14 cellular contexts compared by ENCODE assay signal in the genomic region with DNA sequence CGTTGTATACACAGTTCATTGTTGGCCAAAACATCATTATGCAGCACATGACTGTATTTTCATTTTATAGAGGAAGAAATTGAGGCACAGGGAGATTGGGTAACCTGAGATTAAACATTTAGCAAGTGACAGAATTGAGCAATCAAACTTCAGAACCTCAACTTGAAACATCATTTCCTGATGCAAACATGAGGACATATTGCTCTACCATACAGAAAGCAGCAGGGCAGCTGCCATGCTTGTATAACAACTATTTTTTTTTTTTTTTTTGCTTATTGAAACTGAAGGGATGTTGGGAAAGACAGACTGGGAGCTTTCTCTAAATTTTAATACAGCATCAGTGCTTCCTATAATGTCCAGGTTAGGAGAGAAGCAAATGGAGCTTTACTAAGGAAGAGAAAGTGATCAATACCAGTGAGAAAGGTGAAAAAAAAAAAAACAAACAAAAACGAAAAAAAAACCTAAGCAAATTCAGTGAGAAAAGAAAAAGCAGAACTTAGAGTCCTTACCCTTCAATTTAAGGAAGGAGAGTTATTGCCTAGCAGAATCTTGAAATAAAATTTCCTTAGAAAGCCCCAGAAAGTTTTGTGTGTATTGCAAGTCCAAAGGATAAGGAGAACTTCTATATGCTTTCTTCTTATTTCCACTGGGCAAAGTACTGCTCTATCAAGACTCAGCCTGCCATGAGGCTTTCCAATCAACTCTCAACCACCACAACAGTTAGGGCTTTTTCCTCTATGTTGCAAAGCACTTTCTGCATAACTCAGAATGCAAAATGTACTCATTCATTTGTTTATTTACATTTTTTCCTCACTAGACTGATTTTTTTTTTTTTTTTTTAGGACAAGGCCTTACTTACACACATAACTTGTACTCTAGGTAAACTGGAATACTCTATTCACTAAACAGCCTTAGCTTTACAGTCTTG. TPM values are rescaled to one million over a fixed set of nuclear protein-coding genes. Genes with fewer than 3 reads are reported as not detected.
DNase-seq lines count a peak whose midpoint lies in the region; ATAC-seq, FAIRE-seq and TF ChIP-seq lines count a peak whose summit lies in the region.
"Had no signal": no experiment of that assay in that cellular context is flagged by ENCODE, and none has a peak within 500 bp of the region (broad histone marks: within the 10 kb centered on the region; RNA-seq: fewer than 3 reads in every experiment).

No MANE protein-coding gene starts in this region.

- peaks cover 2 to 7% of the 10 kb centered on the region in 2 donors for H3K9me3 ChIP-seq in kidney (ENCODE audit: control insufficient read depth in 1 of 2, low read length in 2 of 2)

- DNase-seq in NCI-H2171 treated with DMSO at 0.1 percent for 48 hours (lab: John Stamatoyannopoulos, UW): peak; percentile 22
- DNase-seq in NCI-H2171 (lab: John Stamatoyannopoulos, UW): no peak
- peak; percentile 76 to 88 for DNase-seq in HL-60 (ENCODE audit: low read depth in 1 of 2, low spot score in 1 of 2)
- no peak for DNase-seq in activated CD8-positive, alpha-beta T cell treated with anti-CD3 and anti-CD28 coated beads for 36 hours
- DNase-seq in natural killer cell treated with Interleukin-12 subunit alpha and Interleukin-12 subunit beta and Interleukin-15 and Interleukin-18, amount 100 ng/mL, for 72 hours (ENCODE audit: low spot score): no peak
- no peak for DNase-seq in anterior cingulate cortex (lab: John Stamatoyannopoulos, UW)
- DNase-seq in kidney: no peak
- DNase-seq in NCI-H748 (lab: John Stamatoyannopoulos, UW; ENCODE audit: unreplicated experiment): no peak
- DNase-seq: activated CD8-positive, alpha-beta memory T cell treated with anti-CD3 and anti-CD28 coated beads, Interleukin-2, amount 50 U/mL, for 48 hours; Karpas-422; NCI-H446 treated with DMSO at 0.1 percent for 48 hours; occipital lobe had no signal

- H3K9ac ChIP-seq in kidney (ENCODE audit: low read length in 2 of 2): no peak overlapping the region

- TF ChIP-seq CTCF in HL-60 (IDR thresholded peaks at IDR 0.05; ENCODE audit: insufficient read depth, low read length) (no peak), kidney (IDR thresholded peaks at IDR 0.05; ENCODE audit: borderline replicate concordance, extremely low read depth, insufficient read depth) (no peak)
- TF ChIP-seq CTCF in activated CD8-positive, alpha-beta T cell treated with anti-CD3 and anti-CD28 coated beads for 36 hours (IDR thresholded peaks at IDR 0.05): no peak

- CTCF ChIA-PET in activated CD8-positive, alpha-beta T cell treated with anti-CD3 and anti-CD28 coated beads for 36 hours (lab: Charles Lee): interaction anchor here (1.4 kb wide), 1 partner anchor 10 kb away, joined by 3 read pairs; no protein-coding TSS in a partner anchor

- peaks cover 11% of the 10 kb centered on the region for H3K9me3 Mint-ChIP-seq in activated CD8-positive, alpha-beta T cell treated with anti-CD3 and anti-CD28 coated beads for 36 hours
- peaks cover 1% of the 10 kb centered on the region for H3K9me3 Mint-ChIP-seq in natural killer cell treated with Interleukin-12 subunit alpha and Interleukin-12 subunit beta and Interleukin-15 and Interleukin-18, amount 100 ng/mL, for 72 hours

- no peak overlapping the region for H3K4me3 ChIP-seq in HL-60 (replicated peaks; ENCODE audit: insufficient read depth, low read length)
- H3K4me3 ChIP-seq in kidney (ENCODE audit: low read length in 2 of 2): no peak overlapping the region
- H3K4me3 ChIP-seq: SK-N-MC had no signal

- H3K4me3 Mint-ChIP-seq in activated CD8-positive, alpha-beta T cell treated with anti-CD3 and anti-CD28 coated beads for 36 hours: peak overlapping the region; percentile 34
- peak overlapping the region; percentile 63 for H3K4me3 Mint-ChIP-seq in natural killer cell treated with Interleukin-12 subunit alpha and Interleukin-12 subunit beta and Interleukin-15 and Interleukin-18, amount 100 ng/mL, for 72 hours

- no peak for FAIRE-seq in kidney (lab: Jason Lieb, UNC)
- FAIRE-seq: keratinocyte had no signal

- H3K27me3 ChIP-seq in HL-60 (ENCODE audit: insufficient read depth, poor library complexity, severe bottlenecking): no peaks in the 10 kb centered on the region

- intact Hi-C loops in activated CD8-positive, alpha-beta T cell treated with anti-CD3 and anti-CD28 coated beads for 36 hours (cut with micrococcal nuclease): no loop called here
- intact Hi-C loops in kidney (cut with DNase I): no loop called here

- ATAC-seq in activated CD8-positive, alpha-beta T cell treated with anti-CD3 and anti-CD28 coated beads for 36 hours: peak; percentile 18
- peak; percentile 76 to 88 for ATAC-seq in natural killer cell treated with Interleukin-12 subunit alpha and Interleukin-12 subunit beta and Interleukin-15 and Interleukin-18, amount 100 ng/mL, for 72 hours

- H3K4me1 Mint-ChIP-seq in activated CD8-positive, alpha-beta T cell treated with anti-CD3 and anti-CD28 coated beads for 36 hours (ENCODE audit: low read depth): peaks cover 58% of the 10 kb centered on the region
- peaks cover 31 to 34% of the 10 kb centered on the region in 2 donors for H3K4me1 Mint-ChIP-seq in natural killer cell treated with Interleukin-12 subunit alpha and Interleukin-12 subunit beta and Interleukin-15 and Interleukin-18, amount 100 ng/mL, for 72 hours (ENCODE audit: low read depth in 2 of 2)

- POLR2A ChIA-PET in activated CD8-positive, alpha-beta T cell treated with anti-CD3 and anti-CD28 coated beads for 36 hours (lab: Charles Lee): interaction anchor here (0.7 to 3.5 kb wide), 7 partner anchors 11 to 39 kb away, joined by 3 to 16 read pairs (median 3); partner anchors contain the start of gene BTG1

- no peaks in the 10 kb centered on the region for H3K36me3 ChIP-seq in kidney (ENCODE audit: control insufficient read depth in 1 of 2, insufficient read depth in 2 of 2, low read length in 2 of 2)

- H3K27me3 Mint-ChIP-seq in activated CD8-positive, alpha-beta T cell treated with anti-CD3 and anti-CD28 coated beads for 36 hours: no peaks in the 10 kb centered on the region
- no peaks in the 10 kb centered on the region for H3K27me3 Mint-ChIP-seq in natural killer cell treated with Interleukin-12 subunit alpha and Interleukin-12 subunit beta and Interleukin-15 and Interleukin-18, amount 100 ng/mL, for 72 hours

- no peaks in the 10 kb centered on the region for H3K4me1 ChIP-seq in kidney (ENCODE audit: control insufficient read depth in 1 of 2, insufficient read depth in 1 of 2, low read depth in 1 of 2, low read length in 2 of 2)

- H3K27ac ChIP-seq in HL-60 (replicated peaks) (peak overlapping the region; percentile 91), kidney (ENCODE audit: low read depth in 2 of 2, low read length in 2 of 2) (no peak overlapping the region)
- H3K27ac ChIP-seq: SK-N-MC had no signal

- H3K27ac Mint-ChIP-seq in activated CD8-positive, alpha-beta T cell treated with anti-CD3 and anti-CD28 coated beads for 36 hours: peak overlapping the region; percentile 84
- peak overlapping the region; percentile 84 to 93 for H3K27ac Mint-ChIP-seq in natural killer cell treated with Interleukin-12 subunit alpha and Interleukin-12 subunit beta and Interleukin-15 and Interleukin-18, amount 100 ng/mL, for 72 hours

- H3K36me3 Mint-ChIP-seq in activated CD8-positive, alpha-beta T cell treated with anti-CD3 and anti-CD28 coated beads for 36 hours (ENCODE audit: low read depth): peaks cover 65% of the 10 kb centered on the region
- peaks cover 19% of the 10 kb centered on the region for H3K36me3 Mint-ChIP-seq in natural killer cell treated with Interleukin-12 subunit alpha and Interleukin-12 subunit beta and Interleukin-15 and Interleukin-18, amount 100 ng/mL, for 72 hours

RNA-seq across cellular contexts. Expression of gene BTG1, which starts 21.6 kb away (rescaled TPM):
- total RNA-seq in activated CD8-positive, alpha-beta T cell treated with anti-CD3 and anti-CD28 coated beads for 36 hours: 100 to 1,000 TPM; 197 to 200 TPM
- 100 to 1,000 TPM in 1 of 2 donors, 10 to 100 TPM in 1; 80.0 to 249 TPM for total RNA-seq in natural killer cell treated with Interleukin-12 subunit alpha and Interleukin-12 subunit beta and Interleukin-15 and Interleukin-18, amount 100 ng/mL, for 72 hours
- total RNA-seq in kidney: 173 TPM
- 59.9 TPM for polyA plus RNA-seq in kidney (ENCODE audit: insufficient read depth, low read depth, low replicate concordance)

Comparison
In these comparisons a context has a peak if more than half of its experiments do, and no peak if none do; other contexts are left out.
1. DNase-seq: peak in NCI-H2171 treated with DMSO at 0.1 percent for 48 hours (single experiment) and HL-60 (2 of 2); none in NCI-H2171 (single experiment), activated CD8-positive, alpha-beta T cell treated with anti-CD3 and anti-CD28 coated beads for 36 hours (single experiment), natural killer cell treated with Interleukin-12 subunit alpha and Interleukin-12 subunit beta and Interleukin-15 and Interleukin-18, amount 100 ng/mL, for 72 hours (single experiment), anterior cingulate cortex (0 of 58), kidney (single experiment) and NCI-H748 (single experiment).